ENCODE assay signal across 8 cellular contexts in the genomic region with DNA sequence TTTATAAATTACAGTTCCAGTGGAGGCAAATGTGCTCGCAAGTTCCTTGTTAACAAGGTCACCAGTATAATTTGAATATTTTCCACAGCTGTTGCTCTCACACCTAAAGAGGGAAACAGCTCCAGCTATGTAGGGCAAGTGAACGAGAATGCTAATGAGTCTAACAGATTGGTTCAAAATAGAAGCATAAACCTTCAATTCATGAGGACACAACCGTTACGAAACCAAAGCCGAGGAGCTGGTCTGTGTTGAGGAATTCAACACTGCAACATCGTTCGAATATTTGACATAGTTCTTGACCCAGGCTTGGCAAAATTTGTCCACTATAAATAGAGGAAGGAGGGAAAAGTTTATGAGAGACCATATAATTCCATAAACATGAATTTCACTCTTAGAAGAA.
A peak's percentile ranks its signal among the peaks of the same experiment; 100 is the strongest.
DNase-seq lines count a peak whose midpoint lies in the region; ATAC-seq, FAIRE-seq and TF ChIP-seq lines count a peak whose summit lies in the region.

No MANE protein-coding gene starts in this region.

- no peaks in the 10 kb centered on the region for H3K36me3 Mint-ChIP-seq in endothelial cell (ENCODE audit: low read depth, unreplicated experiment)

- no peaks in the 10 kb centered on the region for H3K27me3 Mint-ChIP-seq in endothelial cell (ENCODE audit: unreplicated experiment)

- H3K9ac ChIP-seq in skeletal muscle tissue (ENCODE audit: low read depth in 1 of 3, low read length in 3 of 3) = peak overlapping the region in 2 of 3 donors; percentile 15 to 17

- peaks cover 5 to 16% (median 10%) of the 10 kb centered on the region in 3 donors for H3K4me1 ChIP-seq in skeletal muscle tissue (ENCODE audit: control insufficient read depth in 3 of 3, insufficient read depth in 3 of 3, low read length in 3 of 3)

- H3K4me3 Mint-ChIP-seq in endothelial cell (ENCODE audit: unreplicated experiment) = no peak overlapping the region

- no peaks in the 10 kb centered on the region for H3K27me3 ChIP-seq in skeletal muscle tissue (ENCODE audit: control insufficient read depth in 3 of 3, insufficient read depth in 3 of 3, low read length in 3 of 3)

- no peaks in the 10 kb centered on the region for H3K4me1 Mint-ChIP-seq in endothelial cell (ENCODE audit: unreplicated experiment)

- H3K4me3 ChIP-seq in skeletal muscle tissue (ENCODE audit: low read length in 3 of 3) = peak overlapping the region in 1 of 3 donors; percentile 21

- H3K27ac ChIP-seq in skeletal muscle tissue (ENCODE audit: low read depth, low read length) = peak overlapping the region; percentile 27

- no peaks in the 10 kb centered on the region for H3K9me3 Mint-ChIP-seq in endothelial cell (ENCODE audit: unreplicated experiment)

- H3K36me3 ChIP-seq in skeletal muscle tissue (ENCODE audit: control insufficient read depth in 3 of 3, insufficient read depth in 3 of 3, low read length in 3 of 3) = no peaks in the 10 kb centered on the region

- ATAC-seq in GM19324 (IDR thresholded peaks at IDR 0.05; ENCODE audit: low FRiP score, unreplicated experiment) (peak; percentile 45), HG03342 (IDR thresholded peaks at IDR 0.05; ENCODE audit: unreplicated experiment) (peak; percentile 49)

- no peaks in the 10 kb centered on the region for H3K9me3 ChIP-seq in skeletal muscle tissue (ENCODE audit: control insufficient read depth in 3 of 3, low read length in 3 of 3)

- no peak for TF ChIP-seq CTCF in endothelial cell (IDR thresholded peaks at IDR 0.05; ENCODE audit: unreplicated experiment)

- H3K27ac Mint-ChIP-seq in endothelial cell (ENCODE audit: unreplicated experiment) = no peak overlapping the region

- FAIRE-seq in endometrium (lab: Jason Lieb, UNC) = peak; percentile 89

- no peak for DNase-seq in endothelial cell (ENCODE audit: low spot score)
- DNase-seq in HuH-7.5 (ENCODE audit: low spot score) = no peak
- no peak for DNase-seq in stimulated activated CD8-positive, alpha-beta memory T cell treated with anti-CD3 and anti-CD28 coated beads, Interleukin-4, amount 100 ng/mL, for 48 hours
- no peak for DNase-seq in NCI-H82 treated with DMSO at 0.1 percent for 48 hours (lab: John Stamatoyannopoulos, UW; ENCODE audit: unreplicated experiment)
